19 cellular contexts compared by ENCODE assay signal in the genomic region with DNA sequence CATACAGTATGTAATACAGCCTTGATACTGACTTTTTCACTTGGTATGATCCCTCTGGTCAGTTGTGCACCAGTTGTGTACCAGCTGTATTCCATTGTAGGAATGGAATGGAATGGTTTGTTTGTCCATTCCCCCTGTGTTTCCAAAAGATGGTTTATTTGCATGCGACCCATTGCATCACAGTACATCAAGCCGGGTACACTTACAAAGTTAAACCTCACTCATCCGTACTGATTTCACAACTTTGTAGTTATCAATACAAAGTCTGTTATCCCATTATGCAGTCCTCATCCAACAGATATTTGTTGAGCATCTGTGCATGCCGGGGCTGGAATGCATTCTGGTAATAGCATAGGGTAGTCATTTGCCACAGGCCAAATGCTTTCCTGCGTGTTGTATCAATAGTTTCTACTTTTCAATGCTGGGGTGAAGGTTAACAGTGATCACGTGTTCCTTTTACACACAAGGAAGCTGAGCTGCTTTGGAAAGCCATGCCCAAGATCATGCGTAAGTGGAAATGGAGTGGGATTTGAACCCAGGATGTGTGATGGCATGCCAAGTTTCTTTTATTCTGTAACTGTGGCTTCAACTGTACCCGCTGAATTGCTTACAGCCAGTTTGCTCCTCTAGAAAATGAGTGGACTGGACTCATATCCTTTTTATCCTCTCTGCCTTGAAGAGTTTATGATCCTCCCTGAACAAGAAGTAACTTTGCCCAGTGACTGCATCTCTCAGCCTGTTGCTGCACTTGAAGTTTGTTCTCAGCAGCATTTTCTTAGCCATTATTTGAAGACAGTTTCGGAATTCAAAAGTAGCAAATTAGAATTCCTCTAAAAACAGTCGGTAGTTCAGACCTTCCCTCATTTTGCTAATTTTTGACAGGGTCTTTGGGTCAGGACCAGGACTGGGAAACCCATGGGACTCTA.
DNase-seq lines count a peak whose midpoint lies in the region; ATAC-seq, FAIRE-seq and TF ChIP-seq lines count a peak whose summit lies in the region.
"Had no signal": no experiment of that assay in that cellular context is flagged by ENCODE, and none has a peak within 500 bp of the region (broad histone marks: within the 10 kb centered on the region; RNA-seq: fewer than 3 reads in every experiment).

No MANE protein-coding gene starts in this region.

- H3K9ac ChIP-seq in OCI-LY1 (ENCODE audit: low read length) (peak overlapping the region; percentile 48; the same call in 1 of the 2 replicates), keratinocyte (ENCODE audit: control insufficient read depth, extremely low read depth, insufficient read depth, low read length) (no peak overlapping the region), trophoblast cell (ENCODE audit: low read length) (no peak overlapping the region), MM.1S (ENCODE audit: low read length) (no peak overlapping the region)

- H4K91ac ChIP-seq in trophoblast cell (ENCODE audit: low read depth, low read length), result no peak overlapping the region

- H3K27me3 ChIP-seq in Caco-2 (replicated peaks; ENCODE audit: control insufficient read depth, insufficient read depth, low read length) (no peaks in the 10 kb centered on the region), OCI-LY1 (ENCODE audit: insufficient read depth, low read length) (no peaks in the 10 kb centered on the region), keratinocyte (ENCODE audit: control insufficient read depth, extremely low read depth, insufficient read depth, low read length) (no peaks in the 10 kb centered on the region), trophoblast cell (ENCODE audit: insufficient read depth, low read length) (no peaks in the 10 kb centered on the region), MM.1S (replicated peaks; ENCODE audit: insufficient read depth, low read length) (no peaks in the 10 kb centered on the region)
- H3K27me3 ChIP-seq: breast epithelium, esophagus muscularis mucosa, uterus had no signal

- H3K4me2 ChIP-seq in OCI-LY1 (ENCODE audit: low read length) (peak overlapping the region; percentile 2; the same call in 1 of the 2 replicates), keratinocyte (ENCODE audit: control insufficient read depth, extremely low read depth, insufficient read depth, low read depth, low read length) (no peak overlapping the region), trophoblast cell (ENCODE audit: low read length) (no peak overlapping the region), MM.1S (ENCODE audit: low read depth, low read length) (no peak overlapping the region)

- no peaks in the 10 kb centered on the region for H4K20me1 ChIP-seq in OCI-LY1 (ENCODE audit: insufficient read depth, low read length)
- H4K20me1 ChIP-seq in keratinocyte (ENCODE audit: control insufficient read depth, extremely low read depth, insufficient read depth, low read length), result no peaks in the 10 kb centered on the region
- no peaks in the 10 kb centered on the region for H4K20me1 ChIP-seq in MM.1S (ENCODE audit: insufficient read depth, low read length)

- no CpG with 5 or more reads among the region's 10 CpGs for WGBS in trophoblast cell (ENCODE audit: extremely low coverage, insufficient coverage, insufficient read length)

- no peak overlapping the region for H3K4ac ChIP-seq in trophoblast cell (ENCODE audit: low read depth, low read length)

- peak overlapping the region; percentile 60 for H3K4me3 Mint-ChIP-seq in Caco-2 (ENCODE audit: unreplicated experiment)
- H3K4me3 Mint-ChIP-seq: activated CD4-positive, alpha-beta T cell treated with anti-CD3 and anti-CD28 coated beads, Interleukin-2, amount 10 ng/mL, durations not matched to agents 24 days and 14 days had no signal

- TF ChIP-seq CTCF in Caco-2 (IDR thresholded peaks at IDR 0.05; ENCODE audit: insufficient read depth in 1 of 2, low read depth in 1 of 2, low read length in 1 of 2, severe bottlenecking in 1 of 2, unreplicated experiment in 1 of 2) (no peak), OCI-LY1 (IDR thresholded peaks at IDR 0.05; ENCODE audit: low read length) (no peak), keratinocyte (optimal IDR thresholded peaks at IDR 0.05 in 1 of 3, IDR thresholded peaks at IDR 0.05 in 1 of 3, conservative IDR thresholded peaks at IDR 0.05 in 1 of 3; ENCODE audit: extremely low read depth in 1 of 3, insufficient read depth in 2 of 3, low read length in 3 of 3) (no peak), MM.1S (IDR thresholded peaks at IDR 0.05; ENCODE audit: low read length) (no peak), omental fat pad (IDR thresholded peaks at IDR 0.05) (no peak)

- H3K9me3 ChIP-seq in Caco-2, result no peaks in the 10 kb centered on the region
- H3K9me3 ChIP-seq in OCI-LY1 (ENCODE audit: low read length), result no peaks in the 10 kb centered on the region
- no peaks in the 10 kb centered on the region for H3K9me3 ChIP-seq in keratinocyte (ENCODE audit: control insufficient read depth, low read depth, low read length)
- no peaks in the 10 kb centered on the region for H3K9me3 ChIP-seq in trophoblast cell (ENCODE audit: insufficient read depth, low read depth, low read length)
- H3K9me3 ChIP-seq in MM.1S (replicated peaks; ENCODE audit: insufficient read depth, low read length), result no peaks in the 10 kb centered on the region
- H3K9me3 ChIP-seq: breast epithelium, esophagus muscularis mucosa, uterus had no signal

- H3K36me3 ChIP-seq in Caco-2 (ENCODE audit: control insufficient read depth, insufficient read depth, low read length) (no peaks in the 10 kb centered on the region), OCI-LY1 (ENCODE audit: insufficient read depth, low read length) (peaks cover 19% of the 10 kb centered on the region; the same call in 1 of the 2 replicates), keratinocyte (ENCODE audit: control insufficient read depth in 2 of 2, extremely low read depth in 1 of 2, insufficient read depth in 2 of 2, low read length in 2 of 2) (no peaks in the 10 kb centered on the region), trophoblast cell (ENCODE audit: control insufficient read depth in 1 of 2, insufficient read depth in 2 of 2, low read length in 2 of 2) (no peaks in the 10 kb centered on the region), MM.1S (replicated peaks; ENCODE audit: insufficient read depth, low read length) (no peaks in the 10 kb centered on the region)
- H3K36me3 ChIP-seq: breast epithelium, esophagus muscularis mucosa, uterus had no signal

- H3K4me1 ChIP-seq in Caco-2 (peaks cover 52% of the 10 kb centered on the region), OCI-LY1 (ENCODE audit: insufficient read depth, low read length, severe bottlenecking) (peaks cover 98% of the 10 kb centered on the region), keratinocyte (ENCODE audit: control insufficient read depth, extremely low read depth, insufficient read depth, low read length) (peaks cover 15% of the 10 kb centered on the region), trophoblast cell (ENCODE audit: control insufficient read depth in 1 of 2, insufficient read depth in 2 of 2, low read length in 2 of 2) (peaks cover 28 to 34% of the 10 kb centered on the region in 2 experiments), MM.1S (ENCODE audit: low read length) (no peaks in the 10 kb centered on the region)
- H3K4me1 ChIP-seq: breast epithelium, uterus had no signal

- no peak overlapping the region for H2BK12ac ChIP-seq in trophoblast cell (ENCODE audit: low read length)

- POLR2A ChIA-PET in Caco-2 (lab: Charles Lee), result no interaction called here

- H3K9me3 Mint-ChIP-seq in Caco-2 (ENCODE audit: unreplicated experiment), result no peaks in the 10 kb centered on the region
- H3K9me3 Mint-ChIP-seq: activated CD4-positive, alpha-beta T cell treated with anti-CD3 and anti-CD28 coated beads, Interleukin-2, amount 10 ng/mL, durations not matched to agents 24 days and 14 days had no signal

- H2BK120ac ChIP-seq in trophoblast cell (ENCODE audit: insufficient read depth, low read length, poor library complexity), result no peak overlapping the region

- BruUV-seq in Caco-2 (replicated peaks; lab: Mats Ljungman, UMichigan), result no TSS peak

- H3F3A ChIP-seq in OCI-LY1 (ENCODE audit: insufficient read depth, low read length), result no peaks in the 10 kb centered on the region; the same call in 1 of the 2 replicates
- H3F3A ChIP-seq in MM.1S (ENCODE audit: insufficient read depth, low read length), result no peaks in the 10 kb centered on the region

- DNase-seq in Caco-2 (no peak), keratinocyte (ENCODE audit: low read depth, low spot score) (no peak), trophoblast cell (peak; percentile 46 to 73), GF-D8 (lab: John Stamatoyannopoulos, UW) (no peak), MM.1S (no peak), omental fat pad (ENCODE audit: low spot score) (no peak)
- no peak for DNase-seq in stimulated activated CD4-positive, alpha-beta T cell treated with anti-CD3 and anti-CD28 coated beads, Interleukin-15, amount 100 ng/mL, for 24 hours
- DNase-seq: activated CD4-positive, alpha-beta T cell treated with anti-CD3 and anti-CD28 coated beads, Interleukin-2, amount 10 ng/mL, durations not matched to agents 24 days and 14 days; NCI-H1105; NCI-H2081 treated with DMSO at 0.1 percent for 48 hours; stimulated activated CD4-positive, alpha-beta T cell treated with anti-CD3 and anti-CD28 coated beads, Interleukin-4, amount 100 ng/mL, for 4 hours; SW 1271; uterus had no signal

- peaks cover 15% of the 10 kb centered on the region for H3K79me1 ChIP-seq in trophoblast cell (ENCODE audit: low read length)

- no peak overlapping the region for H2AFZ ChIP-seq in OCI-LY1 (ENCODE audit: low read length)
- no peak overlapping the region for H2AFZ ChIP-seq in keratinocyte (ENCODE audit: control insufficient read depth, low read length)
- H2AFZ ChIP-seq in trophoblast cell (ENCODE audit: insufficient read depth, low read length, poor library complexity), result no peak overlapping the region
- H2AFZ ChIP-seq in MM.1S (ENCODE audit: low read length), result no peak overlapping the region

- H3K79me2 ChIP-seq in OCI-LY1 (ENCODE audit: insufficient read depth, low read length), result peaks cover 15% of the 10 kb centered on the region
- H3K79me2 ChIP-seq in keratinocyte (ENCODE audit: control insufficient read depth, insufficient read depth, low read length), result no peaks in the 10 kb centered on the region
- H3K79me2 ChIP-seq in trophoblast cell (ENCODE audit: control insufficient read depth, insufficient read depth, low read length, poor library complexity), result no peaks in the 10 kb centered on the region
- H3K79me2 ChIP-seq in MM.1S (ENCODE audit: low read length), result peaks cover 38% of the 10 kb centered on the region

- H2BK5ac ChIP-seq in trophoblast cell (ENCODE audit: low read depth, low read length, poor library complexity), result peak overlapping the region; percentile 0

- peaks cover 45% of the 10 kb centered on the region for H3K4me1 Mint-ChIP-seq in Caco-2 (ENCODE audit: low read depth, unreplicated experiment)

- H2AK5ac ChIP-seq in trophoblast cell (ENCODE audit: low read length), result no peak overlapping the region

- ATAC-seq in omental fat pad (ENCODE audit: low FRiP score), result no peak

- H3K4me3 ChIP-seq in Caco-2 (ENCODE audit: low read depth, low read length), result no peak overlapping the region
- no peak overlapping the region for H3K4me3 ChIP-seq in OCI-LY1 (ENCODE audit: low read depth, low read length, poor library complexity, severe bottlenecking)
- no peak overlapping the region for H3K4me3 ChIP-seq in keratinocyte (ENCODE audit: control insufficient read depth in 2 of 3, extremely low read depth in 1 of 3, insufficient read depth in 2 of 3, low read depth in 1 of 3, low read length in 3 of 3)
- no peak overlapping the region for H3K4me3 ChIP-seq in trophoblast cell (ENCODE audit: low read depth, low read length)
- no peak overlapping the region for H3K4me3 ChIP-seq in MM.1S (ENCODE audit: low read length)
- H3K4me3 ChIP-seq: breast epithelium, esophagus muscularis mucosa, skin epidermis, uterus had no signal

- intact Hi-C loops in Caco-2 (cut with micrococcal nuclease; ENCODE audit: unreplicated experiment), result loop anchor here (1.0 to 5.0 kb wide), 5 partner anchors 12 to 144 kb away; no protein-coding TSS in a partner anchor

- H3K9me2 ChIP-seq in OCI-LY1 (ENCODE audit: low read depth, low read length) (no peaks in the 10 kb centered on the region), MM.1S (replicated peaks; ENCODE audit: insufficient read depth, low read length) (no peaks in the 10 kb centered on the region)

- H3K27ac Mint-ChIP-seq in Caco-2 (ENCODE audit: unreplicated experiment), result peak overlapping the region; percentile 94
- H3K27ac Mint-ChIP-seq: activated CD4-positive, alpha-beta T cell treated with anti-CD3 and anti-CD28 coated beads, Interleukin-2, amount 10 ng/mL, durations not matched to agents 24 days and 14 days had no signal

- H3K27me3 Mint-ChIP-seq in Caco-2 (ENCODE audit: insufficient read depth, unreplicated experiment), result no peaks in the 10 kb centered on the region
- H3K27me3 Mint-ChIP-seq: activated CD4-positive, alpha-beta T cell treated with anti-CD3 and anti-CD28 coated beads, Interleukin-2, amount 10 ng/mL, durations not matched to agents 24 days and 14 days had no signal

- CTCF ChIA-PET in Caco-2 (lab: Charles Lee), result interaction anchor here (1.5 to 2.8 kb wide), 2 partner anchors 11 to 273 kb away, joined by 10 to 12 read pairs; no protein-coding TSS in a partner anchor

- no peak overlapping the region for H3K18ac ChIP-seq in trophoblast cell (ENCODE audit: low read length)

- no peaks in the 10 kb centered on the region for H3K9me1 ChIP-seq in keratinocyte (ENCODE audit: control insufficient read depth, extremely low read depth, insufficient read depth, low read length)

- no peak overlapping the region for H4K12ac ChIP-seq in trophoblast cell (ENCODE audit: low read depth, low read length)

- dilution Hi-C loops in keratinocyte (cut with MboI; ENCODE audit: extremely low pct_ligation_motif_present, low sequenced_read_pairs), result no loop called here

- peak; percentile 63 for FAIRE-seq in keratinocyte (lab: Jason Lieb, UNC)
- FAIRE-seq: GM18507, TTC549 had no signal

- no peak overlapping the region for H3K23ac ChIP-seq in trophoblast cell (ENCODE audit: low read length)

- H3K14ac ChIP-seq in trophoblast cell (ENCODE audit: low read length), result no peak overlapping the region

- H4K8ac ChIP-seq in trophoblast cell (ENCODE audit: low read depth, low read length), result no peak overlapping the region

- H3K27ac ChIP-seq in OCI-LY1 (ENCODE audit: low read depth, low read length, poor library complexity, severe bottlenecking) (peak overlapping the region; percentile 100), keratinocyte (ENCODE audit: control insufficient read depth, insufficient read depth, low read length) (no peak overlapping the region), trophoblast cell (ENCODE audit: low read depth, low read length) (peak overlapping the region; percentile 91), MM.1S (ENCODE audit: low read length) (no peak overlapping the region)
- H3K27ac ChIP-seq: breast epithelium, esophagus muscularis mucosa, skin epidermis, uterus had no signal

- H3K36me3 Mint-ChIP-seq in Caco-2 (ENCODE audit: insufficient read depth, unreplicated experiment), result peaks cover 49% of the 10 kb centered on the region

Comparison
In these comparisons a context has a peak if more than half of its experiments do, and no peak if none do; other contexts are left out.
1. DNase-seq: peak in trophoblast cell (2 of 2); none in Caco-2 (0 of 2), keratinocyte (single experiment), GF-D8 (single experiment), MM.1S (single experiment), omental fat pad (single experiment) and stimulated activated CD4-positive, alpha-beta T cell treated with anti-CD3 and anti-CD28 coated beads, Interleukin-15, amount 100 ng/mL, for 24 hours (single experiment).
2. H3K27ac ChIP-seq: peak in OCI-LY1 (single experiment) and trophoblast cell (single experiment); none in keratinocyte (single experiment) and MM.1S (single experiment).